1 cellular context compared by ENCODE assay signal in the genomic region with DNA sequence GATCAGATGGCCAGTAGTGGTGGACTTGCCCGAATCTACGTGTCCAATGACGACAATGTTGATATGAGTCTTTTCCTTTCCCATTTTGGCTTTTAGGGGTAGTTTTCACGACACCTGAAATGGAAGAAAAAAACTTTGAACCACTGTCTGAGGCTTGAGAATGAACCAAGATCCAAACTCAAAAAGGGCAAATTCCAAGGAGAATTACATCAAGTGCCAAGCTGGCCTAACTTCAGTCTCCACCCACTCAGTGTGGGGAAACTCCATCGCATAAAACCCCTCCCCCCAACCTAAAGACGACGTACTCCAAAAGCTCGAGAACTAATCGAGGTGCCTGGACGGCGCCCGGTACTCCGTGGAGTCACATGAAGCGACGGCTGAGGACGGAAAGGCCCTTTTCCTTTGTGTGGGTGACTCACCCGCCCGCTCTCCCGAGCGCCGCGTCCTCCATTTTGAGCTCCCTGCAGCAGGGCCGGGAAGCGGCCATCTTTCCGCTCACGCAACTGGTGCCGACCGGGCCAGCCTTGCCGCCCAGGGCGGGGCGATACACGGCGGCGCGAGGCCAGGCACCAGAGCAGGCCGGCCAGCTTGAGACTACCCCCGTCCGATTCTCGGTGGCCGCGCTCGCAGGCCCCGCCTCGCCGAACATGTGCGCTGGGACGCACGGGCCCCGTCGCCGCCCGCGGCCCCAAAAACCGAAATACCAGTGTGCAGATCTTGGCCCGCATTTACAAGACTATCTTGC.
TF ChIP-seq lines count a peak whose summit lies in the region.

No MANE protein-coding gene starts in this region.

TF ChIP-seq in GM12878, 131 proteins besides CTCF, POLR2A, EP300 and RAD21 (continued from another document and continues in another):
- TF ChIP-seq RCOR1 (conservative IDR thresholded peaks at IDR 0.05; ENCODE audit: low read depth, low read length) (no peak), MTA2 (IDR thresholded peaks at IDR 0.05; ENCODE audit: low read depth) (no peak), MYC (IDR thresholded peaks at IDR 0.05; ENCODE audit: insufficient read depth, insufficient read length, insufficient replicate concordance, low read length, severe bottlenecking) (no peak), BACH1 (IDR thresholded peaks at IDR 0.05; ENCODE audit: borderline replicate concordance) (peak; percentile 87), TCF3 (IDR thresholded peaks at IDR 0.05; ENCODE audit: borderline replicate concordance, insufficient read depth, low read depth, low read length) (no peak; the same call in 1 of the 2 replicates), SUPT20H (IDR thresholded peaks at IDR 0.05; ENCODE audit: borderline replicate concordance, control insufficient read depth, low read depth, low read length) (no peak), RUNX3 (IDR thresholded peaks at IDR 0.05; ENCODE audit: low read length) (0 out of 2 replicates have a peak, but pooled peaks have one; percentile 27), JUNB (IDR thresholded peaks at IDR 0.05) (no peak), ZNF207 (IDR thresholded peaks at IDR 0.05; ENCODE audit: borderline replicate concordance) (peak; percentile 45), RFX5 (IDR thresholded peaks at IDR 0.05; ENCODE audit: low read depth, low read length) (no peak), SIX5 (IDR thresholded peaks at IDR 0.05; ENCODE audit: low read depth, low read length, severe bottlenecking) (no peak), TAF1 (IDR thresholded peaks at IDR 0.05; ENCODE audit: borderline replicate concordance, low read depth, low read length) (peak; percentile 64; the same call in 1 of the 2 replicates), CHD4 (IDR thresholded peaks at IDR 0.05) (no peak), HDAC2 (IDR thresholded peaks at IDR 0.05) (no peak), BMI1 (IDR thresholded peaks at IDR 0.05; ENCODE audit: borderline replicate concordance) (no peak), MTA3 (IDR thresholded peaks at IDR 0.05; ENCODE audit: borderline replicate concordance, low read length) (no peak), RELA (IDR thresholded peaks at IDR 0.05; ENCODE audit: borderline replicate concordance, partially characterized antibody) (peak; percentile 24), YY1 (IDR thresholded peaks at IDR 0.05; ENCODE audit: low read depth, low read length) (peak; percentile 97), POU2F2 (IDR thresholded peaks at IDR 0.05; ENCODE audit: borderline replicate concordance, low read depth, low read length) (peak; percentile 64; the same call in 1 of the 3 replicates), BHLHE40 (IDR thresholded peaks at IDR 0.05; ENCODE audit: borderline replicate concordance in 1 of 2, low read depth in 2 of 2, low read length in 1 of 2) (peak in 1 of 2 experiments; percentile 28; a peak in 1 of 4 replicates), CBFB (IDR thresholded peaks at IDR 0.05; ENCODE audit: low read depth) (peak; percentile 28; the same call in 1 of the 2 replicates), IKZF2 (IDR thresholded peaks at IDR 0.05) (peak in 1 of 2 experiments; percentile 9; a peak in 1 of 4 replicates), CREB1 (IDR thresholded peaks at IDR 0.05; ENCODE audit: low read depth) (peak; percentile 5)
- TF ChIP-seq, protein P1, sequence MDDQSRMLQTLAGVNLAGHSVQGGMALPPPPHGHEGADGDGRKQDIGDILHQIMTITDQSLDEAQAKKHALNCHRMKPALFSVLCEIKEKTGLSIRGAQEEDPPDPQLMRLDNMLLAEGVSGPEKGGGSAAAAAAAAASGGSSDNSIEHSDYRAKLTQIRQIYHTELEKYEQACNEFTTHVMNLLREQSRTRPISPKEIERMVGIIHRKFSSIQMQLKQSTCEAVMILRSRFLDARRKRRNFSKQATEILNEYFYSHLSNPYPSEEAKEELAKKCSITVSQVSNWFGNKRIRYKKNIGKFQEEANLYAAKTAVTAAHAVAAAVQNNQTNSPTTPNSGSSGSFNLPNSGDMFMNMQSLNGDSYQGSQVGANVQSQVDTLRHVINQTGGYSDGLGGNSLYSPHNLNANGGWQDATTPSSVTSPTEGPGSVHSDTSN (IDR thresholded peaks at IDR 0.05; ENCODE audit: insufficient replicate concordance, low read depth, low read length) = no peak
- TF ChIP-seq, protein P2, sequence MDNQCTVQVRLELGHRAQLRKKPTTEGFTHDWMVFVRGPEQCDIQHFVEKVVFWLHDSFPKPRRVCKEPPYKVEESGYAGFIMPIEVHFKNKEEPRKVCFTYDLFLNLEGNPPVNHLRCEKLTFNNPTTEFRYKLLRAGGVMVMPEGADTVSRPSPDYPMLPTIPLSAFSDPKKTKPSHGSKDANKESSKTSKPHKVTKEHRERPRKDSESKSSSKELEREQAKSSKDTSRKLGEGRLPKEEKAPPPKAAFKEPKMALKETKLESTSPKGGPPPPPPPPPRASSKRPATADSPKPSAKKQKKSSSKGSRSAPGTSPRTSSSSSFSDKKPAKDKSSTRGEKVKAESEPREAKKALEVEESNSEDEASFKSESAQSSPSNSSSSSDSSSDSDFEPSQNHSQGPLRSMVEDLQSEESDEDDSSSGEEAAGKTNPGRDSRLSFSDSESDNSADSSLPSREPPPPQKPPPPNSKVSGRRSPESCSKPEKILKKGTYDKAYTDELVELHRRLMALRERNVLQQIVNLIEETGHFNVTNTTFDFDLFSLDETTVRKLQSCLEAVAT (IDR thresholded peaks at IDR 0.05) = peak; percentile 32; the same call in 1 of the 2 replicates
- TF ChIP-seq, protein P3, sequence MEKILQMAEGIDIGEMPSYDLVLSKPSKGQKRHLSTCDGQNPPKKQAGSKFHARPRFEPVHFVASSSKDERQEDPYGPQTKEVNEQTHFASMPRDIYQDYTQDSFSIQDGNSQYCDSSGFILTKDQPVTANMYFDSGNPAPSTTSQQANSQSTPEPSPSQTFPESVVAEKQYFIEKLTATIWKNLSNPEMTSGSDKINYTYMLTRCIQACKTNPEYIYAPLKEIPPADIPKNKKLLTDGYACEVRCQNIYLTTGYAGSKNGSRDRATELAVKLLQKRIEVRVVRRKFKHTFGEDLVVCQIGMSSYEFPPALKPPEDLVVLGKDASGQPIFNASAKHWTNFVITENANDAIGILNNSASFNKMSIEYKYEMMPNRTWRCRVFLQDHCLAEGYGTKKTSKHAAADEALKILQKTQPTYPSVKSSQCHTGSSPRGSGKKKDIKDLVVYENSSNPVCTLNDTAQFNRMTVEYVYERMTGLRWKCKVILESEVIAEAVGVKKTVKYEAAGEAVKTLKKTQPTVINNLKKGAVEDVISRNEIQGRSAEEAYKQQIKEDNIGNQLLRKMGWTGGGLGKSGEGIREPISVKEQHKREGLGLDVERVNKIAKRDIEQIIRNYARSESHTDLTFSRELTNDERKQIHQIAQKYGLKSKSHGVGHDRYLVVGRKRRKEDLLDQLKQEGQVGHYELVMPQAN (conservative IDR thresholded peaks at IDR 0.05) = no peak; the same call in 1 of the 2 replicates
- TF ChIP-seq, protein P4, sequence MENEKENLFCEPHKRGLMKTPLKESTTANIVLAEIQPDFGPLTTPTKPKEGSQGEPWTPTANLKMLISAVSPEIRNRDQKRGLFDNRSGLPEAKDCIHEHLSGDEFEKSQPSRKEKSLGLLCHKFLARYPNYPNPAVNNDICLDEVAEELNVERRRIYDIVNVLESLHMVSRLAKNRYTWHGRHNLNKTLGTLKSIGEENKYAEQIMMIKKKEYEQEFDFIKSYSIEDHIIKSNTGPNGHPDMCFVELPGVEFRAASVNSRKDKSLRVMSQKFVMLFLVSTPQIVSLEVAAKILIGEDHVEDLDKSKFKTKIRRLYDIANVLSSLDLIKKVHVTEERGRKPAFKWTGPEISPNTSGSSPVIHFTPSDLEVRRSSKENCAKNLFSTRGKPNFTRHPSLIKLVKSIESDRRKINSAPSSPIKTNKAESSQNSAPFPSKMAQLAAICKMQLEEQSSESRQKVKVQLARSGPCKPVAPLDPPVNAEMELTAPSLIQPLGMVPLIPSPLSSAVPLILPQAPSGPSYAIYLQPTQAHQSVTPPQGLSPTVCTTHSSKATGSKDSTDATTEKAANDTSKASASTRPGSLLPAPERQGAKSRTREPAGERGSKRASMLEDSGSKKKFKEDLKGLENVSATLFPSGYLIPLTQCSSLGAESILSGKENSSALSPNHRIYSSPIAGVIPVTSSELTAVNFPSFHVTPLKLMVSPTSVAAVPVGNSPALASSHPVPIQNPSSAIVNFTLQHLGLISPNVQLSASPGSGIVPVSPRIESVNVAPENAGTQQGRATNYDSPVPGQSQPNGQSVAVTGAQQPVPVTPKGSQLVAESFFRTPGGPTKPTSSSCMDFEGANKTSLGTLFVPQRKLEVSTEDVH (IDR thresholded peaks at IDR 0.05; ENCODE audit: low read depth, partially characterized antibody) = no peak
- TF ChIP-seq, protein P5, sequence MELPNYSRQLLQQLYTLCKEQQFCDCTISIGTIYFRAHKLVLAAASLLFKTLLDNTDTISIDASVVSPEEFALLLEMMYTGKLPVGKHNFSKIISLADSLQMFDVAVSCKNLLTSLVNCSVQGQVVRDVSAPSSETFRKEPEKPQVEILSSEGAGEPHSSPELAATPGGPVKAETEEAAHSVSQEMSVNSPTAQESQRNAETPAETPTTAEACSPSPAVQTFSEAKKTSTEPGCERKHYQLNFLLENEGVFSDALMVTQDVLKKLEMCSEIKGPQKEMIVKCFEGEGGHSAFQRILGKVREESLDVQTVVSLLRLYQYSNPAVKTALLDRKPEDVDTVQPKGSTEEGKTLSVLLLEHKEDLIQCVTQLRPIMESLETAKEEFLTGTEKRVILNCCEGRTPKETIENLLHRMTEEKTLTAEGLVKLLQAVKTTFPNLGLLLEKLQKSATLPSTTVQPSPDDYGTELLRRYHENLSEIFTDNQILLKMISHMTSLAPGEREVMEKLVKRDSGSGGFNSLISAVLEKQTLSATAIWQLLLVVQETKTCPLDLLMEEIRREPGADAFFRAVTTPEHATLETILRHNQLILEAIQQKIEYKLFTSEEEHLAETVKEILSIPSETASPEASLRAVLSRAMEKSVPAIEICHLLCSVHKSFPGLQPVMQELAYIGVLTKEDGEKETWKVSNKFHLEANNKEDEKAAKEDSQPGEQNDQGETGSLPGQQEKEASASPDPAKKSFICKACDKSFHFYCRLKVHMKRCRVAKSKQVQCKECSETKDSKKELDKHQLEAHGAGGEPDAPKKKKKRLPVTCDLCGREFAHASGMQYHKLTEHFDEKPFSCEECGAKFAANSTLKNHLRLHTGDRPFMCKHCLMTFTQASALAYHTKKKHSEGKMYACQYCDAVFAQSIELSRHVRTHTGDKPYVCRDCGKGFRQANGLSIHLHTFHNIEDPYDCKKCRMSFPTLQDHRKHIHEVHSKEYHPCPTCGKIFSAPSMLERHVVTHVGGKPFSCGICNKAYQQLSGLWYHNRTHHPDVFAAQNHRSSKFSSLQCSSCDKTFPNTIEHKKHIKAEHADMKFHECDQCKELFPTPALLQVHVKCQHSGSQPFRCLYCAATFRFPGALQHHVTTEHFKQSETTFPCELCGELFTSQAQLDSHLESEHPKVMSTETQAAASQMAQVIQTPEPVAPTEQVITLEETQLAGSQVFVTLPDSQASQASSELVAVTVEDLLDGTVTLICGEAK (IDR thresholded peaks at IDR 0.05; ENCODE audit: borderline replicate concordance) = no peak
- TF ChIP-seq, protein P6, sequence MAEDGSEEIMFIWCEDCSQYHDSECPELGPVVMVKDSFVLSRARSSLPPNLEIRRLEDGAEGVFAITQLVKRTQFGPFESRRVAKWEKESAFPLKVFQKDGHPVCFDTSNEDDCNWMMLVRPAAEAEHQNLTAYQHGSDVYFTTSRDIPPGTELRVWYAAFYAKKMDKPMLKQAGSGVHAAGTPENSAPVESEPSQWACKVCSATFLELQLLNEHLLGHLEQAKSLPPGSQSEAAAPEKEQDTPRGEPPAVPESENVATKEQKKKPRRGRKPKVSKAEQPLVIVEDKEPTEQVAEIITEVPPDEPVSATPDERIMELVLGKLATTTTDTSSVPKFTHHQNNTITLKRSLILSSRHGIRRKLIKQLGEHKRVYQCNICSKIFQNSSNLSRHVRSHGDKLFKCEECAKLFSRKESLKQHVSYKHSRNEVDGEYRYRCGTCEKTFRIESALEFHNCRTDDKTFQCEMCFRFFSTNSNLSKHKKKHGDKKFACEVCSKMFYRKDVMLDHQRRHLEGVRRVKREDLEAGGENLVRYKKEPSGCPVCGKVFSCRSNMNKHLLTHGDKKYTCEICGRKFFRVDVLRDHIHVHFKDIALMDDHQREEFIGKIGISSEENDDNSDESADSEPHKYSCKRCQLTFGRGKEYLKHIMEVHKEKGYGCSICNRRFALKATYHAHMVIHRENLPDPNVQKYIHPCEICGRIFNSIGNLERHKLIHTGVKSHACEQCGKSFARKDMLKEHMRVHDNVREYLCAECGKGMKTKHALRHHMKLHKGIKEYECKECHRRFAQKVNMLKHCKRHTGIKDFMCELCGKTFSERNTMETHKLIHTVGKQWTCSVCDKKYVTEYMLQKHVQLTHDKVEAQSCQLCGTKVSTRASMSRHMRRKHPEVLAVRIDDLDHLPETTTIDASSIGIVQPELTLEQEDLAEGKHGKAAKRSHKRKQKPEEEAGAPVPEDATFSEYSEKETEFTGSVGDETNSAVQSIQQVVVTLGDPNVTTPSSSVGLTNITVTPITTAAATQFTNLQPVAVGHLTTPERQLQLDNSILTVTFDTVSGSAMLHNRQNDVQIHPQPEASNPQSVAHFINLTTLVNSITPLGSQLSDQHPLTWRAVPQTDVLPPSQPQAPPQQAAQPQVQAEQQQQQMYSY (CRISPR knock-in tag; IDR thresholded peaks at IDR 0.05) = no peak
- TF ChIP-seq, protein P7, sequence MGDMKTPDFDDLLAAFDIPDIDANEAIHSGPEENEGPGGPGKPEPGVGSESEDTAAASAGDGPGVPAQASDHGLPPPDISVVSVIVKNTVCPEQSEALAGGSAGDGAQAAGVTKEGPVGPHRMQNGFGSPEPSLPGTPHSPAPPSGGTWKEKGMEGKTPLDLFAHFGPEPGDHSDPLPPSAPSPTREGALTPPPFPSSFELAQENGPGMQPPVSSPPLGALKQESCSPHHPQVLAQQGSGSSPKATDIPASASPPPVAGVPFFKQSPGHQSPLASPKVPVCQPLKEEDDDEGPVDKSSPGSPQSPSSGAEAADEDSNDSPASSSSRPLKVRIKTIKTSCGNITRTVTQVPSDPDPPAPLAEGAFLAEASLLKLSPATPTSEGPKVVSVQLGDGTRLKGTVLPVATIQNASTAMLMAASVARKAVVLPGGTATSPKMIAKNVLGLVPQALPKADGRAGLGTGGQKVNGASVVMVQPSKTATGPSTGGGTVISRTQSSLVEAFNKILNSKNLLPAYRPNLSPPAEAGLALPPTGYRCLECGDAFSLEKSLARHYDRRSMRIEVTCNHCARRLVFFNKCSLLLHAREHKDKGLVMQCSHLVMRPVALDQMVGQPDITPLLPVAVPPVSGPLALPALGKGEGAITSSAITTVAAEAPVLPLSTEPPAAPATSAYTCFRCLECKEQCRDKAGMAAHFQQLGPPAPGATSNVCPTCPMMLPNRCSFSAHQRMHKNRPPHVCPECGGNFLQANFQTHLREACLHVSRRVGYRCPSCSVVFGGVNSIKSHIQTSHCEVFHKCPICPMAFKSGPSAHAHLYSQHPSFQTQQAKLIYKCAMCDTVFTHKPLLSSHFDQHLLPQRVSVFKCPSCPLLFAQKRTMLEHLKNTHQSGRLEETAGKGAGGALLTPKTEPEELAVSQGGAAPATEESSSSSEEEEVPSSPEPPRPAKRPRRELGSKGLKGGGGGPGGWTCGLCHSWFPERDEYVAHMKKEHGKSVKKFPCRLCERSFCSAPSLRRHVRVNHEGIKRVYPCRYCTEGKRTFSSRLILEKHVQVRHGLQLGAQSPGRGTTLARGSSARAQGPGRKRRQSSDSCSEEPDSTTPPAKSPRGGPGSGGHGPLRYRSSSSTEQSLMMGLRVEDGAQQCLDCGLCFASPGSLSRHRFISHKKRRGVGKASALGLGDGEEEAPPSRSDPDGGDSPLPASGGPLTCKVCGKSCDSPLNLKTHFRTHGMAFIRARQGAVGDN (IDR thresholded peaks at IDR 0.05) = 0 out of 2 replicates have a peak, but pooled peaks have one; percentile 25
